In genomic region chr18:38752430-38752829, GRCh38 we compare ENCODE assay signal across 16 cellular contexts.
DNase-seq lines count a peak whose midpoint lies in the region; ATAC-seq lines count a peak whose summit lies in the region.
"Had no signal": no experiment of that assay in that cellular context is flagged by ENCODE, and none has a peak within 500 bp of the region (broad histone marks: within the 10 kb centered on the region; RNA-seq: fewer than 3 reads in every experiment).

No MANE protein-coding gene starts in this region.

- H3K27ac Mint-ChIP-seq in stimulated activated naive B cell treated with anti-CD40 and anti-IgM and Interleukin-4, amounts not matched to agents 10 μg/mL and 1 μg/mL and 100 μg/mL, for 72 hours: no peak overlapping the region
- H3K27ac Mint-ChIP-seq: CD14-positive monocyte; stimulated activated naive CD8-positive, alpha-beta T cell treated with anti-CD3 and anti-CD28 coated beads, Interleukin-15, Interleukin-2, amounts not matched to agents 100 ng/mL and 50 ng/mL, for 24 hours had no signal

- no peaks in the 10 kb centered on the region for H3K36me3 ChIP-seq in skeletal muscle satellite cell (ENCODE audit: insufficient read depth, low read length)
- H3K36me3 ChIP-seq: brain microvascular endothelial cell, neutrophil had no signal

- H3K36me3 Mint-ChIP-seq in stimulated activated naive B cell treated with anti-CD40 and anti-IgM and Interleukin-4, amounts not matched to agents 10 μg/mL and 1 μg/mL and 100 μg/mL, for 72 hours: no peaks in the 10 kb centered on the region
- H3K36me3 Mint-ChIP-seq: CD14-positive monocyte had no signal

- H3K4me3 ChIP-seq in skeletal muscle satellite cell (ENCODE audit: low read length): no peak overlapping the region

- DNase-seq in activated CD4-positive, alpha-beta T cell treated with anti-CD3 and anti-CD28 coated beads for 1 hour: no peak
- DNase-seq in stimulated activated naive B cell treated with anti-CD40 and anti-IgM and Interleukin-4, amounts not matched to agents 10 μg/mL and 1 μg/mL and 100 μg/mL, for 72 hours: no peak
- no peak for DNase-seq in NCI-H69 (lab: John Stamatoyannopoulos, UW)
- DNase-seq: brain microvascular endothelial cell; effector memory CD4-positive, alpha-beta T cell; EL; foreskin fibroblast; NCI-H1092; OCI-M1 had no signal

- H3K4me1 ChIP-seq in skeletal muscle satellite cell (ENCODE audit: control insufficient read depth, insufficient read depth, low read length): peaks cover 5% of the 10 kb centered on the region

- peaks cover 0 to 3% of the 10 kb centered on the region in 2 donors for H3K9me3 Mint-ChIP-seq in stimulated activated naive B cell treated with anti-CD40 and anti-IgM and Interleukin-4, amounts not matched to agents 10 μg/mL and 1 μg/mL and 100 μg/mL, for 72 hours

- H3K9me3 ChIP-seq in skeletal muscle satellite cell (replicated peaks; ENCODE audit: low read length): no peaks in the 10 kb centered on the region
- H3K9me3 ChIP-seq: neutrophil had no signal

- peak overlapping the region; percentile 23 for H3K4me2 ChIP-seq in skeletal muscle satellite cell (ENCODE audit: low read length)

- no peak overlapping the region for H3K4me3 Mint-ChIP-seq in stimulated activated naive B cell treated with anti-CD40 and anti-IgM and Interleukin-4, amounts not matched to agents 10 μg/mL and 1 μg/mL and 100 μg/mL, for 72 hours
- H3K4me3 Mint-ChIP-seq: CD14-positive monocyte; stimulated activated naive CD8-positive, alpha-beta T cell treated with anti-CD3 and anti-CD28 coated beads, Interleukin-15, Interleukin-2, amounts not matched to agents 100 ng/mL and 50 ng/mL, for 24 hours had no signal

- ATAC-seq in GM18868 (IDR thresholded peaks at IDR 0.05; ENCODE audit: unreplicated experiment) (peak; percentile 61), GM21717 (IDR thresholded peaks at IDR 0.05; ENCODE audit: unreplicated experiment) (peak; percentile 79), HG03378 (IDR thresholded peaks at IDR 0.05; ENCODE audit: unreplicated experiment) (peak; percentile 83)
- no peak for ATAC-seq in stimulated activated naive B cell treated with anti-CD40 and anti-IgM and Interleukin-4, amounts not matched to agents 10 μg/mL and 1 μg/mL and 100 μg/mL, for 72 hours (replicated peaks)

- no peaks in the 10 kb centered on the region for H3K27me3 ChIP-seq in skeletal muscle satellite cell (ENCODE audit: control insufficient read depth, insufficient read depth, low read length)
- H3K27me3 ChIP-seq: brain microvascular endothelial cell, neutrophil had no signal

- no peak overlapping the region for H3K9ac ChIP-seq in skeletal muscle satellite cell (ENCODE audit: low read depth, low read length)

- no peaks in the 10 kb centered on the region for H3K4me1 Mint-ChIP-seq in stimulated activated naive B cell treated with anti-CD40 and anti-IgM and Interleukin-4, amounts not matched to agents 10 μg/mL and 1 μg/mL and 100 μg/mL, for 72 hours

- H3K27me3 Mint-ChIP-seq in stimulated activated naive B cell treated with anti-CD40 and anti-IgM and Interleukin-4, amounts not matched to agents 10 μg/mL and 1 μg/mL and 100 μg/mL, for 72 hours: no peaks in the 10 kb centered on the region

Comparison
In these comparisons a context has a peak if more than half of its experiments do, and no peak if none do; other contexts are left out.
1. ATAC-seq: peak in GM18868 (single experiment), GM21717 (single experiment) and HG03378 (single experiment); none in stimulated activated naive B cell treated with anti-CD40 and anti-IgM and Interleukin-4, amounts not matched to agents 10 μg/mL and 1 μg/mL and 100 μg/mL, for 72 hours (0 of 2).